In the genomic region with DNA sequence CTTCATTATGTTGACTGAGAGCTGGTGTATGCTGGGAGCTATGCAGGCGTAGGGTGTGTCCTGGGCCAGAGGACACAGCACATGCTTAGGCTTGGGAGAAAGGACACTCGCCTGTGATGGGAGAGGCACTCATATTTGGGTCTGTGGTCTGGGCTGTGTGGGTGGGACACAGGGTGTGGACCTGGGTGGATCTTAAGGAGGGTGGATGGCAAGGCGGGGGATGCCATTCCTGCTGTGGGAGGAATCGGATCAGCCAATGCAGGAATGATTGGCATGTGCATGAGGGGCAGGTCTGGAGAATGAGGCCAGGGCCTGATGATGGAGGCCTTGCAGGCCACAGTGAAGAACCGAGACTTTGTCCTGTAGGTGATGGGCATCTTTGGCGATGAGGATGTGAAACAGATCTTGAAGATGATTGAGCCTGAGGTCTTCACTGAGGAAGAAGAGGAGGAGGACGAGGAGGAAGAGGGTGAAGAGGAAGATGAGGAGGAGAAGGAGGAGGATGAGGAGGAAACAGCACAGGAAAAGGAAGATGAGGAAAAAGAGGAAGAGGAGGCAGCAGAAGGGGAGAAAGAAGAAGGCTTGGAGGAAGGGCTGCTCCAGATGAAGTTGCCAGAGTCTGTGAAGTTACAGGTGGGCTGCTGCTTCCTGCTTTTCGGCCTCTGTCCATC, we compare ENCODE assay signal across 31 cellular contexts. TPM values are rescaled to one million over a fixed set of nuclear protein-coding genes. Genes with fewer than 3 reads are reported as not detected.
"Had no signal": no experiment of that assay in that cellular context is flagged by ENCODE, and none has a peak within 500 bp of the region (broad histone marks: within the 10 kb centered on the region; RNA-seq: fewer than 3 reads in every experiment).

No MANE protein-coding gene starts in this region.

- ATAC-seq: activated CD4-positive, alpha-beta T cell treated with anti-CD3 and anti-CD28 coated beads for 36 hours; activated CD4-positive, CD25-positive, alpha-beta regulatory T cell treated with anti-CD3 and anti-CD28 coated beads, Interleukin-2, amount 50 U/mL, for 24 hours; activated CD8-positive, alpha-beta T cell treated with anti-CD3 and anti-CD28 coated beads, Interleukin-2, amount 10 ng/mL, durations not matched to agents 7 days and 5 days; activated naive CD8-positive, alpha-beta T cell treated with anti-CD3 and anti-CD28 coated beads, Interleukin-2, amount 50 U/mL, for 24 hours; Panc1 had no signal

- H3K9me3 Mint-ChIP-seq: T-helper 2 cell treated with Interferon-gamma antibody and Interleukin-4, amounts not matched to agents 5 μg/mL and 100 μg/mL, for 36 hours had no signal

- H3K27ac ChIP-seq: SJCRH30, SK-N-MC had no signal

- H3K27me3 ChIP-seq: SJCRH30 had no signal

- DNase-seq: activated CD4-positive, alpha-beta T cell treated with anti-CD3 and anti-CD28 coated beads for 36 hours; activated CD4-positive, alpha-beta T cell treated with anti-CD3 and anti-CD28 coated beads, Interleukin-2, amount 10 ng/mL, durations not matched to agents 7 days and 5 days; activated CD4-positive, alpha-beta T cell treated with anti-CD3 and anti-CD28 coated beads, Interleukin-2, amount 50 U/mL, for 48 hours; activated CD8-positive, alpha-beta T cell treated with anti-CD3 and anti-CD28 coated beads, Interleukin-2, amount 10 ng/mL, durations not matched to agents 7 days and 5 days; activated gamma-delta T cell; activated naive CD4-positive, alpha-beta T cell treated with anti-CD3 and anti-CD28 coated beads for 36 hours; activated naive CD8-positive, alpha-beta T cell treated with anti-CD3 and anti-CD28 coated beads, Interleukin-2, amount 50 U/mL, for 24 hours; activated T-cell treated with anti-CD3 and anti-CD28 coated beads, Interleukin-2, amount 50 U/mL, for 24 hours; anterior cingulate cortex; central memory CD4-positive, alpha-beta T cell; Karpas-422; KBM-7; NCI-H1105; NCI-H1417 treated with DMSO at 0.1 percent for 48 hours; NCI-H1694; NCI-H1930; NCI-H2081 treated with DMSO at 0.1 percent for 48 hours; NCI-H226; NCI-H446 treated with DMSO at 0.1 percent for 48 hours; NCI-H524; NCI-H69; SHP77; SJCRH30 had no signal

- H3K4me1 Mint-ChIP-seq: activated CD4-positive, alpha-beta T cell treated with anti-CD3 and anti-CD28 coated beads for 36 hours; activated naive CD8-positive, alpha-beta T cell treated with anti-CD3 and anti-CD28 coated beads, Interleukin-2, amount 50 U/mL, for 24 hours; brain had no signal

- H3K4me3 ChIP-seq: SJCRH30, SK-N-MC had no signal

- H3K9me3 ChIP-seq: SJCRH30 had no signal

- H3K4me1 ChIP-seq: SJCRH30 had no signal

- H3K4me3 Mint-ChIP-seq: activated CD4-positive, alpha-beta T cell treated with anti-CD3 and anti-CD28 coated beads for 36 hours; activated CD4-positive, alpha-beta T cell treated with anti-CD3 and anti-CD28 coated beads, Interleukin-2, amount 10 ng/mL, durations not matched to agents 7 days and 5 days; activated CD8-positive, alpha-beta T cell treated with anti-CD3 and anti-CD28 coated beads, Interleukin-2, amount 10 ng/mL, durations not matched to agents 7 days and 5 days; activated naive CD4-positive, alpha-beta T cell treated with anti-CD3 and anti-CD28 coated beads for 36 hours; activated naive CD8-positive, alpha-beta T cell; activated naive CD8-positive, alpha-beta T cell treated with anti-CD3 and anti-CD28 coated beads, Interleukin-2, amount 50 U/mL, for 24 hours; activated T-cell treated with anti-CD3 and anti-CD28 coated beads, Interleukin-2, amount 50 U/mL, for 24 hours; brain; T-helper 2 cell treated with Interferon-gamma antibody and Interleukin-4, amounts not matched to agents 5 μg/mL and 100 μg/mL, for 36 hours had no signal

- H3K27ac Mint-ChIP-seq: activated CD4-positive, alpha-beta T cell treated with anti-CD3 and anti-CD28 coated beads for 36 hours; activated CD4-positive, alpha-beta T cell treated with anti-CD3 and anti-CD28 coated beads, Interleukin-2, amount 10 ng/mL, durations not matched to agents 7 days and 5 days; activated CD8-positive, alpha-beta T cell treated with anti-CD3 and anti-CD28 coated beads, Interleukin-2, amount 10 ng/mL, durations not matched to agents 7 days and 5 days; activated naive CD4-positive, alpha-beta T cell treated with anti-CD3 and anti-CD28 coated beads for 36 hours; activated naive CD8-positive, alpha-beta T cell; activated naive CD8-positive, alpha-beta T cell treated with anti-CD3 and anti-CD28 coated beads, Interleukin-2, amount 50 U/mL, for 24 hours; activated T-cell treated with anti-CD3 and anti-CD28 coated beads, Interleukin-2, amount 50 U/mL, for 24 hours; activated T-helper 2 cell treated with anti-CD3 and anti-CD28 coated beads, Interferon-gamma antibody, Interleukin-2, Interleukin-4, amounts not matched to agents 10 μg/mL and 5 μg/mL and 100 μg/mL, durations not matched to agents 14 hours and 24 hours and 36 hours; brain; T-helper 2 cell treated with Interferon-gamma antibody and Interleukin-4, amounts not matched to agents 5 μg/mL and 100 μg/mL, for 36 hours had no signal

RNA-seq across cellular contexts. Expression of gene RYR1, which starts 55.5 kb away (rescaled TPM):
- total RNA-seq: RPMI7951 had no signal
